20 cellular contexts compared by ENCODE assay signal in the genomic region with DNA sequence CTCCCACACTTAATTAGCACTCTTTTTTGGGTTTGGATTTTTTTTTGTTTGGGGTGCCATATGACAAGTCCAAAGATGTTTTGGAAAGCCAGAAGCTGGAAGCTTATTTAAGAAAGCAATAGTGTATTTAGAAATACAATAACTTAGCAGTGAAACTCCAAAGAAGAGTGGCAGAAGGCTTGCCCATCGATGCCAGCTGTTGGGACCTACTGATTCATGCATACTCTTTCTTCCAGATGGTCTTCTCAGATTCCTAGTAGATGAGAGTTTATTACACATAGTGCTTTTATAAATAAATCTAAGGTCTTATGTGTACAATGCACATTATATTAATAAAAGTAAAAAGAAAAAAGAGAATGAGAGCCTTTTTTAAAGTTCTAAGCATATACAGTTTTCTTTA.
DNase-seq lines count a peak whose midpoint lies in the region; TF ChIP-seq lines count a peak whose summit lies in the region.
"Had no signal": no experiment of that assay in that cellular context is flagged by ENCODE, and none has a peak within 500 bp of the region (broad histone marks: within the 10 kb centered on the region; RNA-seq: fewer than 3 reads in every experiment).

No MANE protein-coding gene starts in this region.

- no peak overlapping the region for H3K9ac ChIP-seq in parathyroid adenoma
- H3K9ac ChIP-seq: BLaER1, GM23248 had no signal

- no peaks in the 10 kb centered on the region for H3K27me3 Mint-ChIP-seq in activated T-helper 1 cell treated with anti-CD3 and anti-CD28 coated beads, Interleukin-12 subunit alpha, Interleukin-12 subunit beta, Interleukin-2, Interleukin-4 antibody, amounts not matched to agents 30 ng/mL and 10 ng/mL and 1 ng/mL, durations not matched to agents 14 hours and 24 hours and 36 hours (ENCODE audit: insufficient read depth)
- H3K27me3 Mint-ChIP-seq: B cell; CD4-positive, CD25-positive, alpha-beta regulatory T cell had no signal

- H3K36me3 Mint-ChIP-seq in activated T-helper 1 cell treated with anti-CD3 and anti-CD28 coated beads, Interleukin-12 subunit alpha, Interleukin-12 subunit beta, Interleukin-2, Interleukin-4 antibody, amounts not matched to agents 30 ng/mL and 10 ng/mL and 1 ng/mL, durations not matched to agents 14 hours and 24 hours and 36 hours (ENCODE audit: low read depth): no peaks in the 10 kb centered on the region
- H3K36me3 Mint-ChIP-seq: CD4-positive, CD25-positive, alpha-beta regulatory T cell; CD8-positive, alpha-beta T cell had no signal

- H3K27me3 ChIP-seq in parathyroid adenoma (ENCODE audit: control insufficient read depth, insufficient read depth, low read length): no peaks in the 10 kb centered on the region
- H3K27me3 ChIP-seq: BLaER1 had no signal

- intact Hi-C loops in activated T-helper 1 cell treated with anti-CD3 and anti-CD28 coated beads, Interleukin-12 subunit alpha, Interleukin-12 subunit beta, Interleukin-2, Interleukin-4 antibody, amounts not matched to agents 30 ng/mL and 10 ng/mL and 1 ng/mL, durations not matched to agents 14 hours and 24 hours and 36 hours (cut with micrococcal nuclease): no loop called here

- no peaks in the 10 kb centered on the region for H3K9me3 Mint-ChIP-seq in activated T-helper 1 cell treated with anti-CD3 and anti-CD28 coated beads, Interleukin-12 subunit alpha, Interleukin-12 subunit beta, Interleukin-2, Interleukin-4 antibody, amounts not matched to agents 30 ng/mL and 10 ng/mL and 1 ng/mL, durations not matched to agents 14 hours and 24 hours and 36 hours
- H3K9me3 Mint-ChIP-seq: CD8-positive, alpha-beta T cell had no signal

- H3K4me2 ChIP-seq in parathyroid adenoma (ENCODE audit: low read length): no peak overlapping the region
- H3K4me2 ChIP-seq: A549, BLaER1 had no signal

- H3K36me3 ChIP-seq in parathyroid adenoma (ENCODE audit: control insufficient read depth, insufficient read depth, low read length): no peaks in the 10 kb centered on the region
- H3K36me3 ChIP-seq: BLaER1 had no signal

- no peak overlapping the region for H3K27ac Mint-ChIP-seq in activated T-helper 1 cell treated with anti-CD3 and anti-CD28 coated beads, Interleukin-12 subunit alpha, Interleukin-12 subunit beta, Interleukin-2, Interleukin-4 antibody, amounts not matched to agents 30 ng/mL and 10 ng/mL and 1 ng/mL, durations not matched to agents 14 hours and 24 hours and 36 hours
- H3K27ac Mint-ChIP-seq: B cell; CD4-positive, CD25-positive, alpha-beta regulatory T cell; CD8-positive, alpha-beta T cell had no signal

- TF ChIP-seq CTCF in parathyroid adenoma (IDR thresholded peaks at IDR 0.05): no peak

- no peaks in the 10 kb centered on the region for H3K4me1 Mint-ChIP-seq in activated T-helper 1 cell treated with anti-CD3 and anti-CD28 coated beads, Interleukin-12 subunit alpha, Interleukin-12 subunit beta, Interleukin-2, Interleukin-4 antibody, amounts not matched to agents 30 ng/mL and 10 ng/mL and 1 ng/mL, durations not matched to agents 14 hours and 24 hours and 36 hours (ENCODE audit: low read depth)
- H3K4me1 Mint-ChIP-seq: B cell; CD4-positive, CD25-positive, alpha-beta regulatory T cell had no signal

- peak overlapping the region; percentile 20 for H2AFZ ChIP-seq in parathyroid adenoma
- H2AFZ ChIP-seq: GM23248 had no signal

- peaks cover 8% of the 10 kb centered on the region for H3K4me1 ChIP-seq in parathyroid adenoma
- H3K4me1 ChIP-seq: A549, Caco-2 had no signal

- peak; percentile 76 for DNase-seq in LHCN-M2 (ENCODE audit: low read depth)
- peak; percentile 32 for DNase-seq in fibroblast of gingiva (ENCODE audit: low read depth)
- DNase-seq in activated T-helper 1 cell treated with anti-CD3 and anti-CD28 coated beads, Interleukin-12 subunit alpha, Interleukin-12 subunit beta, Interleukin-2, Interleukin-4 antibody, amounts not matched to agents 30 ng/mL and 10 ng/mL and 1 ng/mL, durations not matched to agents 14 hours and 24 hours and 36 hours (ENCODE audit: low spot score): no peak
- DNase-seq in HK-2 (ENCODE audit: unreplicated experiment): no peak
- no peak for DNase-seq in SW480 (ENCODE audit: low spot score)
- DNase-seq: 8988T; ACHN; Caco-2; CD4-positive, CD25-positive, alpha-beta regulatory T cell; CD8-positive, alpha-beta T cell; DMS153; DND-41; GM23248; H7; HCEC 1CT had no signal

- H3K4me3 Mint-ChIP-seq in activated T-helper 1 cell treated with anti-CD3 and anti-CD28 coated beads, Interleukin-12 subunit alpha, Interleukin-12 subunit beta, Interleukin-2, Interleukin-4 antibody, amounts not matched to agents 30 ng/mL and 10 ng/mL and 1 ng/mL, durations not matched to agents 14 hours and 24 hours and 36 hours: no peak overlapping the region
- H3K4me3 Mint-ChIP-seq: B cell; CD4-positive, CD25-positive, alpha-beta regulatory T cell; CD8-positive, alpha-beta T cell had no signal

- no peak overlapping the region for H3K4me3 ChIP-seq in parathyroid adenoma (ENCODE audit: low read depth, low read length)
- H3K4me3 ChIP-seq: A549, BLaER1, GM23248 had no signal

- no peaks in the 10 kb centered on the region for H3K79me2 ChIP-seq in parathyroid adenoma

- peak overlapping the region; percentile 97 for H3K27ac ChIP-seq in parathyroid adenoma
- H3K27ac ChIP-seq: A549, BLaER1, C4-2B, GM23248 had no signal

- H3K9me3 ChIP-seq in parathyroid adenoma (ENCODE audit: control insufficient read depth, low read length): no peaks in the 10 kb centered on the region
- H3K9me3 ChIP-seq: A549, BLaER1, Caco-2 had no signal

Comparison
In these comparisons a context has a peak if more than half of its experiments do, and no peak if none do; other contexts are left out.
1. DNase-seq: peak in LHCN-M2 (single experiment) and fibroblast of gingiva (single experiment); none in activated T-helper 1 cell treated with anti-CD3 and anti-CD28 coated beads, Interleukin-12 subunit alpha, Interleukin-12 subunit beta, Interleukin-2, Interleukin-4 antibody, amounts not matched to agents 30 ng/mL and 10 ng/mL and 1 ng/mL, durations not matched to agents 14 hours and 24 hours and 36 hours (single experiment), HK-2 (single experiment) and SW480 (single experiment).